11 cellular contexts compared by ENCODE assay signal in the genomic region with DNA sequence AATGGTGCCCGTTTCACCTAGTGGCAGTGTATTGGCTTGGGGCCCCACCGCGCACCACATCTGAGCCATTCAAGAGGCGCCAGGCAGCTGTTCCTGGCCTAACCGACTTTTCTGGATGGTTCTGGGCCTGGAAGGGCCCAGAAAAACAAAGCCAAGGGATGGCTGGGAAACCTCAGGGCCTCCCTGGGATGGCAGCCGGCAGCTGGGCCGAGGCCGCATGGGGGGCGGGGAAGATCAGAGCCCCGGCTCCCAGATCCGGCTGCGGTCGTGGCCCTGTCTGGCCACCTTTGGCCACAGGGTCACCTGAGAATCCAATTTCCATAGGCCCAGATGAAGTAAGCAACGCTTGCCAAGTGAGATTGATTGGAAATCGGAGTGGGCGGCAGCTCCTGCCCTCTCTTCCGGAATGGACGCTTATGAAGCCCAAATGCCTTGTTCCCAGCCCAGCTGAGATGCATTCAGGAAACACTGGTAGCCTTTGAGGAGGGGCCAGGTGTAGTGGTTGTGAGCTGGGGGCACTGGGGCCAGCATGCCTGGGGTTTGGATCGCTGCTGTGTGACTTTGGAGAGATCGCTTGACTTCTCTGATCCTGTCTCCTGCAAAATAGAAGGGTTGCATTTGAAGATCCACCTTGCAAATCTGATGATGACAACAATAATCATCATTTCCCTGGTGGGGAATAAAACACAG.
DNase-seq lines count a peak whose midpoint lies in the region; ATAC-seq, FAIRE-seq and TF ChIP-seq lines count a peak whose summit lies in the region.
"Had no signal": no experiment of that assay in that cellular context is flagged by ENCODE, and none has a peak within 500 bp of the region (broad histone marks: within the 10 kb centered on the region; RNA-seq: fewer than 3 reads in every experiment).

No MANE protein-coding gene starts in this region.

- in situ Hi-C loops in K562 (cut with MboI), result no loop called here

- no peak for ATAC-seq in CD4-positive, alpha-beta T cell (ENCODE audit: poor library complexity)
- ATAC-seq in K562, result no peak
- ATAC-seq in GM18868 (IDR thresholded peaks at IDR 0.05; ENCODE audit: unreplicated experiment), result no peak
- ATAC-seq in GM19455 (IDR thresholded peaks at IDR 0.05; ENCODE audit: unreplicated experiment), result no peak

- no peaks in the 10 kb centered on the region for H3K9me1 ChIP-seq in K562 (ENCODE audit: control insufficient read depth, insufficient read depth, low read length)

- no peaks in the 10 kb centered on the region for H3K9me3 Mint-ChIP-seq in CD4-positive, alpha-beta T cell
- H3K9me3 Mint-ChIP-seq in nephron, result no peaks in the 10 kb centered on the region

- 91% methylated on average over 20 of the region's 20 CpGs for WGBS in K562 (ENCODE audit: insufficient coverage, low coverage, missing lambda C conversion rate)

- no peak for DNase-seq in CD4-positive, alpha-beta T cell
- DNase-seq in K562 (ENCODE audit: extremely low read depth in 1 of 4, low spot score in 3 of 4), result no peak
- DNase-seq in NCI-H2227 treated with DMSO at 0.1 percent for 48 hours (lab: John Stamatoyannopoulos, UW), result no peak
- DNase-seq in effector CD4-positive, alpha-beta T cell, result no peak
- DNase-seq: amniotic stem cell had no signal

- H3K4me2 ChIP-seq in KMS-11 (peak overlapping the region; percentile 47), K562 (ENCODE audit: insufficient read depth, low read length) (no peak overlapping the region)

- intact Hi-C loops in CD4-positive, alpha-beta T cell (cut with DNase I, micrococcal nuclease), result no loop called here
- intact Hi-C loops in K562 (cut with micrococcal nuclease), result no loop called here

- POLR2A ChIA-PET in CD4-positive, alpha-beta T cell (lab: Charles Lee), result interaction anchor here (0.8 to 3.8 kb wide), 8 partner anchors 9 to 394 kb away, joined by 3 to 18 read pairs (median 7); no protein-coding TSS in a partner anchor
- POLR2A ChIA-PET in K562 (lab: Yijun Ruan, JAX), result interaction anchor here (0.7 to 1.6 kb wide), 4 partner anchors 11 to 147 kb away, joined by 3 to 4 read pairs (median 3); no protein-coding TSS in a partner anchor

- H3K27me3 Mint-ChIP-seq in CD4-positive, alpha-beta T cell, result no peaks in the 10 kb centered on the region
- no peaks in the 10 kb centered on the region for H3K27me3 Mint-ChIP-seq in nephron (ENCODE audit: low read depth)
- H3K27me3 Mint-ChIP-seq: activated CD8-positive, alpha-beta memory T cell treated with anti-CD3 and anti-CD28 coated beads, Interleukin-2, amount 10 ng/mL, durations not matched to agents 7 days and 5 days had no signal

- no peak for TF ChIP-seq CTCF in CD4-positive, alpha-beta T cell (IDR thresholded peaks at IDR 0.05)
- no peak for TF ChIP-seq CTCF in KMS-11 (conservative IDR thresholded peaks at IDR 0.05; ENCODE audit: low read depth, low read length)
- TF ChIP-seq CTCF in K562 (IDR thresholded peaks at IDR 0.05 in 2 of 3, conservative IDR thresholded peaks at IDR 0.05 in 1 of 3; ENCODE audit: insufficient read depth in 2 of 3, low read depth in 1 of 3, low read length in 3 of 3), result no peak
- TF ChIP-seq CTCF in nephron (IDR thresholded peaks at IDR 0.05; ENCODE audit: unreplicated experiment in 3 of 3), result no peak

- H3K4me3 ChIP-seq in KMS-11 (IDR thresholded peaks at IDR 0.05; ENCODE audit: insufficient read depth, low read depth, low read length) (no peak overlapping the region), K562 (no peak overlapping the region)

- TF ChIP-seq POLR2A in K562 (conservative IDR thresholded peaks at IDR 0.05), result no peak

- peaks cover 58% of the 10 kb centered on the region for H3K4me1 ChIP-seq in KMS-11 (ENCODE audit: low read depth, poor library complexity, severe bottlenecking)
- peaks cover 0 to 75% of the 10 kb centered on the region in 2 experiments; a peak in 2 of 5 replicates for H3K4me1 ChIP-seq in K562 (replicated peaks in 1 of 2; ENCODE audit: control insufficient read depth in 2 of 2, insufficient read depth in 2 of 2, low read length in 2 of 2)

- no peaks in the 10 kb centered on the region for H3K79me2 ChIP-seq in KMS-11 (ENCODE audit: insufficient read depth, low read depth)
- no peaks in the 10 kb centered on the region for H3K79me2 ChIP-seq in K562 (ENCODE audit: control insufficient read depth, insufficient read depth, low read length)

- H2AFZ ChIP-seq in KMS-11 (ENCODE audit: low read depth) (peak overlapping the region; percentile 23; the same call in 1 of the 2 replicates), K562 (ENCODE audit: low read depth, low read length) (no peak overlapping the region)

- TF ChIP-seq RAD21 in K562 (CRISPR knock-in tag; conservative IDR thresholded peaks at IDR 0.05 in 1 of 2, IDR thresholded peaks at IDR 0.05 in 1 of 2), result no peak

- H3K4me3 Mint-ChIP-seq in CD4-positive, alpha-beta T cell, result peak overlapping the region; percentile 44
- H3K4me3 Mint-ChIP-seq in nephron, result peak overlapping the region in 1 of 3 experiments; percentile 50
- H3K4me3 Mint-ChIP-seq: activated CD8-positive, alpha-beta memory T cell treated with anti-CD3 and anti-CD28 coated beads, Interleukin-2, amount 10 ng/mL, durations not matched to agents 7 days and 5 days had no signal

- FAIRE-seq in K562 (lab: Jason Lieb, UNC), result no peak

- peak overlapping the region; percentile 87 for H3K27ac Mint-ChIP-seq in CD4-positive, alpha-beta T cell
- H3K27ac Mint-ChIP-seq in nephron, result peak overlapping the region; percentile 76 to 89 (median 80)

- H3K9ac ChIP-seq in KMS-11 (no peak overlapping the region), K562 (ENCODE audit: insufficient read depth in 1 of 2, low read depth in 2 of 2, low read length in 2 of 2) (0 out of 4 replicates have a peak overlapping the region, but pooled peaks of 1 of the 2 experiments have one; percentile 54)

- no peaks in the 10 kb centered on the region for H3K27me3 ChIP-seq in CD4-positive, alpha-beta T cell (ENCODE audit: control insufficient read depth, insufficient read depth, low read length)
- H3K27me3 ChIP-seq in KMS-11 (ENCODE audit: insufficient read depth, low read depth), result peaks cover 64% of the 10 kb centered on the region
- no peaks in the 10 kb centered on the region for H3K27me3 ChIP-seq in K562 (ENCODE audit: control insufficient read depth in 2 of 2, insufficient read depth in 2 of 2, low read length in 2 of 2)

- H3K36me3 ChIP-seq in KMS-11 (ENCODE audit: insufficient read depth) (no peaks in the 10 kb centered on the region), K562 (ENCODE audit: control insufficient read depth, insufficient read depth, low read length) (no peaks in the 10 kb centered on the region)
- H3K36me3 ChIP-seq: neutrophil had no signal

- CTCF ChIA-PET in CD4-positive, alpha-beta T cell (lab: Charles Lee), result interaction anchor here (1.1 kb wide), 1 partner anchor 167 kb away, joined by 4 read pairs; no protein-coding TSS in a partner anchor
- CTCF ChIA-PET in K562 (lab: Yijun Ruan, JAX; ENCODE audit: low intra/inter-chr PET ratio), result no interaction called here

- no peak for TF ChIP-seq EP300 in K562 (IDR thresholded peaks at IDR 0.05; ENCODE audit: low read length)

- H3K36me3 Mint-ChIP-seq in CD4-positive, alpha-beta T cell (ENCODE audit: low read depth), result no peaks in the 10 kb centered on the region
- H3K36me3 Mint-ChIP-seq in nephron (ENCODE audit: low read depth), result no peaks in the 10 kb centered on the region
- H3K36me3 Mint-ChIP-seq: activated CD8-positive, alpha-beta memory T cell treated with anti-CD3 and anti-CD28 coated beads, Interleukin-2, amount 10 ng/mL, durations not matched to agents 7 days and 5 days had no signal

- H3K9me3 ChIP-seq in CD4-positive, alpha-beta T cell (ENCODE audit: control insufficient read depth, low read length), result no peaks in the 10 kb centered on the region
- no peaks in the 10 kb centered on the region for H3K9me3 ChIP-seq in K562 (replicated peaks; ENCODE audit: control insufficient read depth, insufficient read depth, low read depth, low read length)
- H3K9me3 ChIP-seq: neutrophil had no signal

- BruUV-seq in K562 (replicated peaks; lab: Mats Ljungman, UMichigan), result no TSS peak

- H3K4me1 Mint-ChIP-seq in CD4-positive, alpha-beta T cell (ENCODE audit: low read depth), result peaks cover 48% of the 10 kb centered on the region
- H3K4me1 Mint-ChIP-seq in nephron, result peaks cover 54% of the 10 kb centered on the region

- H4K20me1 ChIP-seq in KMS-11 (ENCODE audit: insufficient read depth) (no peaks in the 10 kb centered on the region), K562 (replicated peaks; ENCODE audit: control insufficient read depth, insufficient read depth, low read length) (peaks cover 4% of the 10 kb centered on the region; the same call in 1 of the 2 replicates)

- peak overlapping the region; percentile 34 for H3K27ac ChIP-seq in CD4-positive, alpha-beta T cell (ENCODE audit: low read depth, low read length)
- H3K27ac ChIP-seq in KMS-11, result 0 out of 2 replicates have a peak overlapping the region, but pooled peaks have one; percentile 24
- no peak overlapping the region for H3K27ac ChIP-seq in K562 (ENCODE audit: extremely low read depth, low read depth, low read length)
- H3K27ac ChIP-seq: neutrophil had no signal

TF ChIP-seq in K562, 482 proteins besides CTCF, POLR2A, EP300 and RAD21 (continues in another document):
- no peak for TF ChIP-seq TEAD2 (tag; IDR thresholded peaks at IDR 0.05)
- TF ChIP-seq, protein P1, sequence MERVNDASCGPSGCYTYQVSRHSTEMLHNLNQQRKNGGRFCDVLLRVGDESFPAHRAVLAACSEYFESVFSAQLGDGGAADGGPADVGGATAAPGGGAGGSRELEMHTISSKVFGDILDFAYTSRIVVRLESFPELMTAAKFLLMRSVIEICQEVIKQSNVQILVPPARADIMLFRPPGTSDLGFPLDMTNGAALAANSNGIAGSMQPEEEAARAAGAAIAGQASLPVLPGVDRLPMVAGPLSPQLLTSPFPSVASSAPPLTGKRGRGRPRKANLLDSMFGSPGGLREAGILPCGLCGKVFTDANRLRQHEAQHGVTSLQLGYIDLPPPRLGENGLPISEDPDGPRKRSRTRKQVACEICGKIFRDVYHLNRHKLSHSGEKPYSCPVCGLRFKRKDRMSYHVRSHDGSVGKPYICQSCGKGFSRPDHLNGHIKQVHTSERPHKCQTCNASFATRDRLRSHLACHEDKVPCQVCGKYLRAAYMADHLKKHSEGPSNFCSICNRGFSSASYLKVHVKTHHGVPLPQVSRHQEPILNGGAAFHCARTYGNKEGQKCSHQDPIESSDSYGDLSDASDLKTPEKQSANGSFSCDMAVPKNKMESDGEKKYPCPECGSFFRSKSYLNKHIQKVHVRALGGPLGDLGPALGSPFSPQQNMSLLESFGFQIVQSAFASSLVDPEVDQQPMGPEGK (CRISPR knock-in tag; IDR thresholded peaks at IDR 0.05; ENCODE audit: borderline replicate concordance), result no peak
- no peak for TF ChIP-seq RFX7 (CRISPR knock-in tag; IDR thresholded peaks at IDR 0.05)
- no peak for TF ChIP-seq MED1 (CRISPR knock-in tag; IDR thresholded peaks at IDR 0.05; ENCODE audit: borderline replicate concordance)
- TF ChIP-seq DPF2 (IDR thresholded peaks at IDR 0.05), result no peak
- TF ChIP-seq NEUROD1 (IDR thresholded peaks at IDR 0.05; ENCODE audit: borderline replicate concordance, low read depth, low read length, partially characterized antibody), result no peak
- TF ChIP-seq ZNF224 (CRISPR knock-in tag; IDR thresholded peaks at IDR 0.05), result no peak
- no peak for TF ChIP-seq NFIX (CRISPR knock-in tag; IDR thresholded peaks at IDR 0.05; ENCODE audit: low read depth)
- no peak for TF ChIP-seq XRCC3 (IDR thresholded peaks at IDR 0.05)
